Comparison of ENCODE assay signal across 26 cellular contexts in genomic region chr5:150442699-150443080, GRCh38. TPM values are rescaled to one million over a fixed set of nuclear protein-coding genes. Genes with fewer than 3 reads are reported as not detected.
DNase-seq lines count a peak whose midpoint lies in the region; ATAC-seq, FAIRE-seq and TF ChIP-seq lines count a peak whose summit lies in the region.
"Had no signal": no experiment of that assay in that cellular context is flagged by ENCODE, and none has a peak within 500 bp of the region (broad histone marks: within the 10 kb centered on the region; RNA-seq: fewer than 3 reads in every experiment).

No MANE protein-coding gene starts in this region.

- H2BK20ac ChIP-seq in IMR-90 (ENCODE audit: low read depth, low read length) = no peak overlapping the region

- H4K5ac ChIP-seq in IMR-90 (ENCODE audit: low read depth, low read length) = no peak overlapping the region

- no CpG with 5 or more reads among the region's 6 CpGs for WGBS in IMR-90 (ENCODE audit: extremely low coverage in 2 of 2, insufficient read length in 1 of 2), 2 experiments
- WGBS in psoas muscle, 3 donors = 69 to 91% (median 74%) methylated on average over 6 of the region's 6 CpGs

- H2BK5ac ChIP-seq in IMR-90 (ENCODE audit: low read depth, low read length, poor library complexity, severe bottlenecking) = no peak overlapping the region

- no peaks in the 10 kb centered on the region for H3K9me3 Mint-ChIP-seq in activated naive CD8-positive, alpha-beta T cell (ENCODE audit: low read depth)
- no peaks in the 10 kb centered on the region for H3K9me3 Mint-ChIP-seq in activated naive CD8-positive, alpha-beta T cell treated with anti-CD3 and anti-CD28 coated beads, Interleukin-2, amount 50 U/mL, for 24 hours
- no peaks in the 10 kb centered on the region for H3K9me3 Mint-ChIP-seq in astrocyte (ENCODE audit: unreplicated experiment)
- H3K9me3 Mint-ChIP-seq: activated CD4-positive, alpha-beta T cell treated with anti-CD3 and anti-CD28 coated beads, Interleukin-2, amount 10 ng/mL, durations not matched to agents 7 days and 5 days; natural killer cell treated with Interleukin-12 subunit alpha and Interleukin-12 subunit beta and Interleukin-15 and Interleukin-18, amount 100 ng/mL, for 72 hours; T-helper 1 cell treated with Interleukin-12 subunit alpha and Interleukin-12 subunit beta and Interleukin-4 antibody, amounts not matched to agents 30 μg/mL and 1 μg/mL, for 36 hours had no signal

- H3K56ac ChIP-seq in IMR-90 (ENCODE audit: extremely low read depth, insufficient read depth, low read length) = no peak overlapping the region

- ATAC-seq in activated naive CD8-positive, alpha-beta T cell treated with anti-CD3 and anti-CD28 coated beads, Interleukin-2, amount 50 U/mL, for 24 hours = no peak
- no peak for ATAC-seq in IMR-90 (ENCODE audit: low read depth)
- peak in 1 of 4 donors; percentile 22 for ATAC-seq in psoas muscle
- ATAC-seq: left lung had no signal

- FAIRE-seq in astrocyte (lab: Jason Lieb, UNC) = no peak
- FAIRE-seq: D721Med, pancreas had no signal

- intact Hi-C loops in IMR-90 (cut with micrococcal nuclease) (no loop called here), psoas muscle (cut with DNase I) (no loop called here)

- no peak for TF ChIP-seq RAD21 in IMR-90 (IDR thresholded peaks at IDR 0.05; ENCODE audit: low read length)

- no peak for DNase-seq in activated naive CD8-positive, alpha-beta T cell treated with anti-CD3 and anti-CD28 coated beads, Interleukin-2, amount 50 U/mL, for 24 hours
- no peak for DNase-seq in IMR-90
- DNase-seq in astrocyte (ENCODE audit: low read depth) = no peak
- DNase-seq in psoas muscle = no peak
- no peak for DNase-seq in MG63
- DNase-seq in A172 (ENCODE audit: low spot score) = no peak
- no peak for DNase-seq in cerebellar nuclear complex (lab: John Stamatoyannopoulos, UW)
- DNase-seq: activated CD4-positive, alpha-beta T cell treated with anti-CD3 and anti-CD28 coated beads, Interleukin-2, amount 10 ng/mL, durations not matched to agents 7 days and 5 days; activated CD8-positive, alpha-beta memory T cell treated with anti-CD3 and anti-CD28 coated beads, Interleukin-2, amount 50 U/mL, for 4 hours; activated effector memory CD4-positive, alpha-beta T cell treated with Interleukin-2 at 50 U/mL for 16 hours; C1 segment of cervical spinal cord; Karpas-422; left lung; NCI-H1048; NCI-H187 treated with DMSO at 0.1 percent for 48 hours; NCI-H226; OCI-M1; pancreas; SJCRH30 had no signal

- peaks cover 30% of the 10 kb centered on the region for H3K79me2 ChIP-seq in astrocyte (ENCODE audit: insufficient read depth, low read length)

- H2AFZ ChIP-seq in IMR-90 (replicated peaks; ENCODE audit: low read length, poor library complexity) = no peak overlapping the region
- H2AFZ ChIP-seq in astrocyte (ENCODE audit: low read depth, low read length) = no peak overlapping the region

- H2AK5ac ChIP-seq in IMR-90 (ENCODE audit: low read depth, low read length) = no peak overlapping the region

- no peak overlapping the region for H3K4me3 Mint-ChIP-seq in activated naive CD8-positive, alpha-beta T cell
- no peak overlapping the region for H3K4me3 Mint-ChIP-seq in activated naive CD8-positive, alpha-beta T cell treated with anti-CD3 and anti-CD28 coated beads, Interleukin-2, amount 50 U/mL, for 24 hours
- H3K4me3 Mint-ChIP-seq in astrocyte (ENCODE audit: unreplicated experiment) = peak overlapping the region; percentile 1
- H3K4me3 Mint-ChIP-seq: activated CD4-positive, alpha-beta T cell treated with anti-CD3 and anti-CD28 coated beads, Interleukin-2, amount 10 ng/mL, durations not matched to agents 7 days and 5 days; natural killer cell treated with Interleukin-12 subunit alpha and Interleukin-12 subunit beta and Interleukin-15 and Interleukin-18, amount 100 ng/mL, for 72 hours; T-helper 1 cell treated with Interleukin-12 subunit alpha and Interleukin-12 subunit beta and Interleukin-4 antibody, amounts not matched to agents 30 μg/mL and 1 μg/mL, for 36 hours had no signal

- no peak overlapping the region for H3K4me2 ChIP-seq in IMR-90 (ENCODE audit: low read depth, low read length)
- H3K4me2 ChIP-seq in astrocyte (ENCODE audit: low read length) = no peak overlapping the region

- peak overlapping the region; percentile 54 for H3K27ac Mint-ChIP-seq in activated naive CD8-positive, alpha-beta T cell
- H3K27ac Mint-ChIP-seq in activated naive CD8-positive, alpha-beta T cell treated with anti-CD3 and anti-CD28 coated beads, Interleukin-2, amount 50 U/mL, for 24 hours = no peak overlapping the region
- H3K27ac Mint-ChIP-seq in astrocyte (ENCODE audit: unreplicated experiment) = no peak overlapping the region
- H3K27ac Mint-ChIP-seq: natural killer cell treated with Interleukin-12 subunit alpha and Interleukin-12 subunit beta and Interleukin-15 and Interleukin-18, amount 100 ng/mL, for 72 hours; T-helper 1 cell treated with Interleukin-12 subunit alpha and Interleukin-12 subunit beta and Interleukin-4 antibody, amounts not matched to agents 30 μg/mL and 1 μg/mL, for 36 hours had no signal

- H2AK9ac ChIP-seq in IMR-90 (replicated peaks; ENCODE audit: low read depth, low read length, poor library complexity) = no peak overlapping the region

- POLR2A ChIA-PET in IMR-90 (lab: Charles Lee; ENCODE audit: unreplicated experiment) = interaction anchor here (0.7 kb wide), 1 partner anchor 631 kb away, joined by 3 read pairs; no protein-coding TSS in a partner anchor

- H3K14ac ChIP-seq in IMR-90 (replicated peaks; ENCODE audit: low read depth, low read length) = no peak overlapping the region

- H3K36me3 Mint-ChIP-seq in activated naive CD8-positive, alpha-beta T cell = peaks cover 10% of the 10 kb centered on the region
- peaks cover 46% of the 10 kb centered on the region for H3K36me3 Mint-ChIP-seq in activated naive CD8-positive, alpha-beta T cell treated with anti-CD3 and anti-CD28 coated beads, Interleukin-2, amount 50 U/mL, for 24 hours (ENCODE audit: low read depth)
- peaks cover 28% of the 10 kb centered on the region for H3K36me3 Mint-ChIP-seq in astrocyte (ENCODE audit: low read depth, unreplicated experiment)

- no peak overlapping the region for H3K18ac ChIP-seq in IMR-90 (ENCODE audit: low read depth, low read length)

- in situ Hi-C loops in IMR-90 (cut with MboI; ENCODE audit: low sequenced_read_pairs) = loop anchor here (25.0 kb wide), 2 partner anchors 605 to 805 kb away; no protein-coding TSS in a partner anchor

- H4K8ac ChIP-seq in IMR-90 (ENCODE audit: low read depth in 2 of 2, low read length in 2 of 2) = no peak overlapping the region

- H2BK15ac ChIP-seq in IMR-90 (ENCODE audit: low read depth, low read length) = no peak overlapping the region

- peaks cover 58% of the 10 kb centered on the region for H4K20me1 ChIP-seq in IMR-90 (ENCODE audit: insufficient read depth, low read length)
- peaks cover 63% of the 10 kb centered on the region for H4K20me1 ChIP-seq in astrocyte (ENCODE audit: insufficient read depth, low read length)

- H3K4me1 ChIP-seq in IMR-90 (ENCODE audit: control insufficient read depth, insufficient read depth, low read length) = peaks cover under 1% of the 10 kb centered on the region; the same call in 1 of the 2 replicates
- peaks cover 16% of the 10 kb centered on the region for H3K4me1 ChIP-seq in astrocyte (ENCODE audit: insufficient read depth, low read length)
- peaks cover 34% of the 10 kb centered on the region for H3K4me1 ChIP-seq in psoas muscle
- H3K4me1 ChIP-seq: right lobe of liver had no signal

- TF ChIP-seq CTCF in IMR-90 (conservative IDR thresholded peaks at IDR 0.05; ENCODE audit: low read depth, low read length) = no peak
- TF ChIP-seq CTCF in astrocyte (IDR thresholded peaks at IDR 0.05; ENCODE audit: insufficient read depth, low read depth, low read length) = no peak
- TF ChIP-seq CTCF in psoas muscle (IDR thresholded peaks at IDR 0.05) = no peak

- no peak overlapping the region for H3K9ac ChIP-seq in IMR-90 (ENCODE audit: low read depth, low read length)
- H3K9ac ChIP-seq in astrocyte (ENCODE audit: low read length) = no peak overlapping the region

- no peaks in the 10 kb centered on the region for H3K27me3 Mint-ChIP-seq in activated naive CD8-positive, alpha-beta T cell
- no peaks in the 10 kb centered on the region for H3K27me3 Mint-ChIP-seq in activated naive CD8-positive, alpha-beta T cell treated with anti-CD3 and anti-CD28 coated beads, Interleukin-2, amount 50 U/mL, for 24 hours
- H3K27me3 Mint-ChIP-seq in astrocyte (ENCODE audit: low read depth, unreplicated experiment) = no peaks in the 10 kb centered on the region
- H3K27me3 Mint-ChIP-seq: natural killer cell treated with Interleukin-12 subunit alpha and Interleukin-12 subunit beta and Interleukin-15 and Interleukin-18, amount 100 ng/mL, for 72 hours had no signal

- TF ChIP-seq POLR2A in IMR-90 (IDR thresholded peaks at IDR 0.05; ENCODE audit: low read depth, low read length) = no peak

- H3K4ac ChIP-seq in IMR-90 (ENCODE audit: low read depth, low read length) = no peak overlapping the region

- H3K9me3 ChIP-seq in IMR-90 (ENCODE audit: control insufficient read depth, insufficient read depth, low read length) (no peaks in the 10 kb centered on the region), astrocyte (ENCODE audit: insufficient read depth, low read depth, low read length) (no peaks in the 10 kb centered on the region), psoas muscle (no peaks in the 10 kb centered on the region), MG63 (no peaks in the 10 kb centered on the region)
- H3K9me3 ChIP-seq: breast epithelium, left lung, pancreas, right lobe of liver, SJCRH30 had no signal

- H3K23ac ChIP-seq in IMR-90 (ENCODE audit: low read depth, low read length) = no peak overlapping the region

- no peak overlapping the region for H2BK120ac ChIP-seq in IMR-90 (ENCODE audit: low read depth, low read length)

- dilution Hi-C loops in IMR-90 (cut with HindIII; ENCODE audit: low sequenced_read_pairs, unreplicated experiment) = no loop called here

- no peaks in the 10 kb centered on the region for H3K27me3 ChIP-seq in IMR-90 (ENCODE audit: control insufficient read depth, insufficient read depth, low read length)
- H3K27me3 ChIP-seq in astrocyte (ENCODE audit: insufficient read depth, low read length) = no peaks in the 10 kb centered on the region
- no peaks in the 10 kb centered on the region for H3K27me3 ChIP-seq in psoas muscle (ENCODE audit: insufficient read depth in 3 of 3, low read length in 2 of 3)
- no peaks in the 10 kb centered on the region for H3K27me3 ChIP-seq in MG63
- H3K27me3 ChIP-seq: breast epithelium, left lung, pancreas, right lobe of liver, SJCRH30 had no signal

- H3K36me3 ChIP-seq in IMR-90 (ENCODE audit: control insufficient read depth, insufficient read depth, low read length) = peaks cover 50% of the 10 kb centered on the region
- peaks cover 45% of the 10 kb centered on the region for H3K36me3 ChIP-seq in astrocyte (ENCODE audit: insufficient read depth, low read length)
- H3K36me3 ChIP-seq in psoas muscle (ENCODE audit: insufficient read depth in 1 of 2, low read depth in 1 of 2) = peaks cover 27 to 49% of the 10 kb centered on the region in 2 donors
- H3K36me3 ChIP-seq in MG63 = peaks cover 46% of the 10 kb centered on the region

- H3K4me1 Mint-ChIP-seq in activated naive CD8-positive, alpha-beta T cell (ENCODE audit: low read depth) = peaks cover 24% of the 10 kb centered on the region
- peaks cover 28% of the 10 kb centered on the region for H3K4me1 Mint-ChIP-seq in activated naive CD8-positive, alpha-beta T cell treated with anti-CD3 and anti-CD28 coated beads, Interleukin-2, amount 50 U/mL, for 24 hours
- H3K4me1 Mint-ChIP-seq in astrocyte (ENCODE audit: low read depth, unreplicated experiment) = peaks cover 35% of the 10 kb centered on the region

- H3K27ac ChIP-seq in IMR-90 (ENCODE audit: insufficient read depth, low read length) = no peak overlapping the region
- no peak overlapping the region for H3K27ac ChIP-seq in astrocyte (ENCODE audit: low read depth, low read length)
- peak overlapping the region; percentile 68 for H3K27ac ChIP-seq in psoas muscle
- H3K27ac ChIP-seq: left lung, pancreas, right lobe of liver, SJCRH30, VCaP had no signal

- no peak overlapping the region for H4K91ac ChIP-seq in IMR-90 (ENCODE audit: insufficient read depth, low read depth, low read length)

- H3K79me1 ChIP-seq in IMR-90 (ENCODE audit: low read depth in 1 of 2, low read length in 2 of 2) = peaks cover 31 to 50% of the 10 kb centered on the region in 2 experiments

- H3K4me3 ChIP-seq in IMR-90 (ENCODE audit: insufficient read depth, low read depth, low read length) (no peak overlapping the region), astrocyte (ENCODE audit: insufficient read depth, low read depth, low read length) (no peak overlapping the region), psoas muscle (no peak overlapping the region), MG63 (no peak overlapping the region)
- H3K4me3 ChIP-seq: breast epithelium, left lung, pancreas, right lobe of liver, SJCRH30 had no signal

- no TSS peak for BruUV-seq in IMR-90 (replicated peaks; lab: Mats Ljungman, UMichigan)

- peaks cover 6% of the 10 kb centered on the region for H3K9me1 ChIP-seq in IMR-90 (ENCODE audit: insufficient read depth, low read length)

- CTCF ChIA-PET in IMR-90 (lab: Yijun Ruan, JAX) = no interaction called here

RNA-seq across cellular contexts. Expression of gene RPS14, which starts 6.8 kb away (rescaled TPM):
- total RNA-seq in IMR-90 (2012; rRNA removed) = 7,310 and 7,583 TPM in 2 replicates
- 6,296 and 6,747 TPM in 2 replicates for polyA plus RNA-seq in IMR-90 (2012; rRNA removed)
- 5,609 and 17,745 TPM in 2 replicates for polyA plus RNA-seq in IMR-90 (2012; cell fraction: cytosol; rRNA removed)
- 873 and 3,349 TPM in 2 replicates for polyA plus RNA-seq in IMR-90 (2012; cell fraction: nucleus; rRNA removed; ENCODE audit: low replicate concordance)
- total RNA-seq in astrocyte = 1,823 and 2,054 TPM in 2 replicates
- 1,000 to 10,000 TPM in 3 of 4 donors, 100 to 1,000 TPM in 1; 977 to 1,443 (median 1,285) TPM for total RNA-seq in psoas muscle
- polyA plus RNA-seq in psoas muscle = 1,000 to 10,000 TPM; 1,999 to 3,049 (median 2,406) TPM
- total RNA-seq in MG63 (2014; rRNA removed; shearing (Covaris generic); ENCODE audit: low replicate concordance) = 6,735 and 8,677 TPM in 2 replicates
- total RNA-seq in A172 (2014; rRNA removed; shearing (Covaris generic)) = 2,916 and 3,804 TPM in 2 replicates

RNA-seq across cellular contexts. Expression of gene CD74, which starts 30.0 kb away (rescaled TPM):
- total RNA-seq in IMR-90 (2012; rRNA removed) (0.18 and 0.28 TPM in 2 replicates), astrocyte (9.1 and 15.7 TPM in 2 replicates), psoas muscle (100 to 1,000 TPM in 3 of 4 donors, 10 to 100 TPM in 1; 72.5 to 299 (median 156) TPM)
- polyA plus RNA-seq in IMR-90 (2012; rRNA removed) (1.1 and 1.5 TPM in 2 replicates), psoas muscle (10 to 100 TPM; 66.5 to 92.0 (median 83.7) TPM)
- 1.4 and 3.4 TPM in 2 replicates for polyA plus RNA-seq in IMR-90 (2012; cell fraction: cytosol; rRNA removed)
- 0.60 and 0.64 TPM in 2 replicates for polyA plus RNA-seq in IMR-90 (2012; cell fraction: nucleus; rRNA removed; ENCODE audit: low replicate concordance)
- total RNA-seq in MG63 (2014; rRNA removed; shearing (Covaris generic); ENCODE audit: low replicate concordance) = not detected in 2 replicates
- 1.1 TPM in 1 of 2 replicates, not detected in the other for total RNA-seq in A172 (2014; rRNA removed; shearing (Covaris generic))
